In genomic region chr1:5473268-5473667, GRCh38 we compare ENCODE assay signal across 33 cellular contexts.
A peak's percentile ranks its signal among the peaks of the same experiment; 100 is the strongest.
DNase-seq lines count a peak whose midpoint lies in the region; ATAC-seq, FAIRE-seq and TF ChIP-seq lines count a peak whose summit lies in the region.
"Had no signal": no experiment of that assay in that cellular context is flagged by ENCODE, and none has a peak within 500 bp of the region (broad histone marks: within the 10 kb centered on the region; RNA-seq: fewer than 3 reads in every experiment).

No MANE protein-coding gene starts in this region.

- TF ChIP-seq CTCF in H1 (IDR thresholded peaks at IDR 0.05; ENCODE audit: control extremely low read depth in 1 of 3, insufficient read depth in 1 of 3, low read depth in 1 of 3, low read length in 3 of 3) (no peak), osteoblast (IDR thresholded peaks at IDR 0.05; ENCODE audit: extremely low read depth, low read depth, low read length) (no peak)

- no peak for FAIRE-seq in H1 (lab: Jason Lieb, UNC)
- FAIRE-seq: A204.1, A549, D721Med had no signal

- H3K79me1 ChIP-seq in H1 (ENCODE audit: low read depth, low read length) (no peaks in the 10 kb centered on the region; the same call in 1 of the 2 replicates), neuronal stem cell (ENCODE audit: low read depth, low read length) (no peaks in the 10 kb centered on the region)

- H4K20me1 ChIP-seq in H1 (replicated peaks in 1 of 2; ENCODE audit: control insufficient read depth in 1 of 2, insufficient read depth in 2 of 2, low read length in 2 of 2) (no peaks in the 10 kb centered on the region), osteoblast (ENCODE audit: insufficient read depth, low read length) (no peaks in the 10 kb centered on the region)
- H4K20me1 ChIP-seq: BLaER1; BLaER1 treated with 17β-estradiol and CSF1 and Interleukin-3, amounts not matched to agents 10 nM and 100 nM had no signal

- WGBS in H1 (ENCODE audit: extremely low coverage in 1 of 2, insufficient coverage in 1 of 2, insufficient read length in 1 of 2, insufficient replicate concordance in 2 of 2, low coverage in 1 of 2, low lambda C conversion rate in 2 of 2, missing lambda C conversion rate in 1 of 2), 2 experiments: 93% methylated on average over 12 of the region's 12 CpGs; no CpG with 5 or more reads in 1 of the 2 experiments
- WGBS in neuronal stem cell (ENCODE audit: extremely low coverage in 2 of 2, insufficient read length in 2 of 2, insufficient replicate concordance in 1 of 2), 2 donors: no CpG with 5 or more reads among the region's 12 CpGs

- H3K56ac ChIP-seq in H1 (replicated peaks; ENCODE audit: insufficient read length, low read depth, low read length): no peak overlapping the region

- H3K9ac ChIP-seq in H1 (replicated peaks in 1 of 4; ENCODE audit: extremely low read depth in 1 of 4, low read depth in 3 of 4, low read length in 3 of 4) (no peak overlapping the region), neuronal stem cell (ENCODE audit: low read depth, low read length, poor library complexity) (no peak overlapping the region)
- H3K9ac ChIP-seq: BLaER1; BLaER1 treated with 17β-estradiol and CSF1 and Interleukin-3, amounts not matched to agents 10 nM and 100 nM had no signal

- H4K91ac ChIP-seq in H1 (replicated peaks; ENCODE audit: insufficient read length, low read length) (peak overlapping the region; percentile 13), neuronal stem cell (ENCODE audit: low read depth, low read length, poor library complexity) (peak overlapping the region; percentile 68)

- no peak overlapping the region for H2BK12ac ChIP-seq in H1 (ENCODE audit: low read depth, low read length)
- H2BK12ac ChIP-seq in neuronal stem cell (ENCODE audit: low read length): no peak overlapping the region

- CTCF ChIA-PET in H1 (lab: Charles Lee; ENCODE audit: partially characterized antibody): interaction anchor here (1.7 to 2.0 kb wide), 2 partner anchors 9 to 10 kb away, joined by 6 to 7 read pairs; no protein-coding TSS in a partner anchor

- H3K27me3 ChIP-seq in H1 (replicated peaks in 1 of 4; ENCODE audit: control insufficient read depth in 3 of 4, extremely low read depth in 1 of 4, insufficient read depth in 3 of 4, low read length in 3 of 4): no peaks in the 10 kb centered on the region
- no peaks in the 10 kb centered on the region for H3K27me3 ChIP-seq in neuronal stem cell (ENCODE audit: control insufficient read depth in 3 of 3, insufficient read depth in 3 of 3, low read depth in 1 of 3, low read length in 3 of 3)
- no peaks in the 10 kb centered on the region for H3K27me3 ChIP-seq in osteoblast (ENCODE audit: insufficient read depth, low read length)
- H3K27me3 ChIP-seq: BE2C, BLaER1 had no signal

- H3K36me3 ChIP-seq in H1 (ENCODE audit: control insufficient read depth in 2 of 4, insufficient read depth in 4 of 4, low read length in 3 of 4) (no peaks in the 10 kb centered on the region), neuronal stem cell (replicated peaks in 1 of 2; ENCODE audit: control insufficient read depth in 2 of 2, insufficient read depth in 2 of 2, low read length in 2 of 2) (no peaks in the 10 kb centered on the region), osteoblast (ENCODE audit: insufficient read depth, low read length) (no peaks in the 10 kb centered on the region)
- H3K36me3 ChIP-seq: BE2C; BLaER1; BLaER1 treated with 17β-estradiol and CSF1 and Interleukin-3, amounts not matched to agents 10 nM and 100 nM had no signal

- H2BK120ac ChIP-seq in H1 (replicated peaks; ENCODE audit: low read depth, low read length) (no peak overlapping the region), neuronal stem cell (ENCODE audit: low read depth, low read length) (no peak overlapping the region)

- no peaks in the 10 kb centered on the region for H3K4me1 ChIP-seq in H1 (replicated peaks in 1 of 4; ENCODE audit: control insufficient read depth in 3 of 4, insufficient read depth in 4 of 4, low read length in 3 of 4)
- no peaks in the 10 kb centered on the region for H3K4me1 ChIP-seq in neuronal stem cell (ENCODE audit: control insufficient read depth in 2 of 2, insufficient read depth in 1 of 2, low read depth in 1 of 2, low read length in 2 of 2)
- no peaks in the 10 kb centered on the region for H3K4me1 ChIP-seq in osteoblast (ENCODE audit: insufficient read depth, low read length)
- H3K4me1 ChIP-seq: A549, BE2C, BLaER1, Caco-2 had no signal

- TF ChIP-seq EP300 in H1 (IDR thresholded peaks at IDR 0.05; ENCODE audit: borderline replicate concordance in 1 of 2, low read depth in 2 of 2, low read length in 2 of 2): no peak

- H3K79me2 ChIP-seq in H1 (ENCODE audit: control insufficient read depth in 1 of 2, insufficient read depth in 2 of 2, low read length in 2 of 2) (no peaks in the 10 kb centered on the region), osteoblast (ENCODE audit: insufficient read depth, low read length) (no peaks in the 10 kb centered on the region)

- no peak overlapping the region for H4K8ac ChIP-seq in H1 (ENCODE audit: extremely low read depth, insufficient read depth, low read length)
- H4K8ac ChIP-seq in neuronal stem cell (ENCODE audit: low read depth, low read length): no peak overlapping the region

- H3K4ac ChIP-seq in H1 (replicated peaks; ENCODE audit: insufficient read length, low read depth, low read length) (no peak overlapping the region), neuronal stem cell (ENCODE audit: low read length) (no peak overlapping the region)

- TF ChIP-seq POLR2A in H1 (IDR thresholded peaks at IDR 0.05; ENCODE audit: control extremely low read depth in 1 of 2, low read depth in 2 of 2, low read length in 2 of 2): no peak

- no peak overlapping the region for H2AFZ ChIP-seq in H1 (ENCODE audit: low read length)
- no peak overlapping the region for H2AFZ ChIP-seq in neuronal stem cell (ENCODE audit: low read length)
- H2AFZ ChIP-seq in osteoblast (ENCODE audit: low read length): no peak overlapping the region

- ATAC-seq in HG03139 (IDR thresholded peaks at IDR 0.05; ENCODE audit: unreplicated experiment): no peak
- ATAC-seq: A549; CD8-positive, alpha-beta T cell had no signal

- no peaks in the 10 kb centered on the region for H3K23me2 ChIP-seq in H1 (ENCODE audit: low read depth, low read length)

- H3K4me3 ChIP-seq in H1 (ENCODE audit: extremely low read depth in 1 of 4, insufficient read depth in 2 of 4, low read depth in 3 of 4, low read length in 4 of 4) (no peak overlapping the region), neuronal stem cell (ENCODE audit: low read length in 2 of 2) (no peak overlapping the region), osteoblast (ENCODE audit: insufficient read depth, low read length) (no peak overlapping the region)
- H3K4me3 ChIP-seq: A549; BLaER1; BLaER1 treated with 17β-estradiol and CSF1 and Interleukin-3, amounts not matched to agents 10 nM and 100 nM had no signal

- no peak overlapping the region for H4K5ac ChIP-seq in H1 (ENCODE audit: insufficient read length, low read depth, low read length)

- H2AK5ac ChIP-seq in H1 (ENCODE audit: low read depth, low read length): no peak overlapping the region
- no peak overlapping the region for H2AK5ac ChIP-seq in neuronal stem cell (ENCODE audit: low read depth, low read length)

- POLR2A ChIA-PET in H1 (lab: Charles Lee; ENCODE audit: partially characterized antibody): no interaction called here

- H2BK5ac ChIP-seq in H1 (ENCODE audit: low read depth, low read length) (no peak overlapping the region), neuronal stem cell (ENCODE audit: low read length) (no peak overlapping the region)

- DNase-seq in H1 (ENCODE audit: low read depth in 1 of 2, low spot score in 2 of 2) (no peak), neuronal stem cell (ENCODE audit: low spot score) (no peak), osteoblast (ENCODE audit: insufficient read length, low spot score, missing footprints) (peak; percentile 37), kidney glomerular epithelial cell (lab: John Stamatoyannopoulos, UW) (no peak), GOT3 (lab: John Stamatoyannopoulos, UW) (no peak)
- DNase-seq: 8988T; ACHN; AML-193; BE2C; C1 segment of cervical spinal cord; Caco-2; Calu3; CD4-positive, alpha-beta memory T cell; CD4-positive, alpha-beta T cell; CD4-positive, CD25-positive, alpha-beta regulatory T cell; CD8-positive, alpha-beta memory T cell; CD8-positive, alpha-beta T cell; COR-L47; DMS 273 treated with DMSO at 0.1 percent for 48 hours; DMS153; DMS53; DMS79; DMS79 treated with DMSO at 0.1 percent for 48 hours; DND-41; EL had no signal

- H3K18ac ChIP-seq in H1 (ENCODE audit: extremely low read depth, low read length): no peak overlapping the region
- peak overlapping the region; percentile 63 for H3K18ac ChIP-seq in neuronal stem cell (ENCODE audit: low read length)

- H3K9me3 ChIP-seq in H1 (ENCODE audit: insufficient read depth in 2 of 2, low read depth in 1 of 2, low read length in 1 of 2) (no peaks in the 10 kb centered on the region; a peak in 1 of 4 replicates), neuronal stem cell (replicated peaks in 1 of 2; ENCODE audit: control insufficient read depth in 2 of 2, insufficient read depth in 1 of 2, low read depth in 1 of 2, low read length in 2 of 2) (peaks cover 0 to 2% of the 10 kb centered on the region in 2 donors), osteoblast (ENCODE audit: low read depth, low read length) (no peaks in the 10 kb centered on the region)
- H3K9me3 ChIP-seq: A549, BE2C, BLaER1, Caco-2 had no signal

- H3K23ac ChIP-seq in H1 (ENCODE audit: insufficient read length): no peak overlapping the region
- H3K23ac ChIP-seq in neuronal stem cell (ENCODE audit: low read depth, low read length, poor library complexity): no peak overlapping the region

- H3K14ac ChIP-seq in H1 (ENCODE audit: insufficient read length) (no peak overlapping the region), neuronal stem cell (ENCODE audit: low read length) (no peak overlapping the region)

- no peak for TF ChIP-seq RAD21 in H1 (IDR thresholded peaks at IDR 0.05 in 1 of 2, conservative IDR thresholded peaks at IDR 0.05 in 1 of 2; ENCODE audit: low read depth in 2 of 2, low read length in 2 of 2)

- no peak overlapping the region for H2BK20ac ChIP-seq in H1 (ENCODE audit: low read length)

- H3K27ac ChIP-seq in H1 (ENCODE audit: low read depth, low read length) (no peak overlapping the region), neuronal stem cell (replicated peaks; ENCODE audit: low read length) (no peak overlapping the region), osteoblast (ENCODE audit: low read depth, low read length) (no peak overlapping the region)
- H3K27ac ChIP-seq: 22Rv1; A549; BLaER1; BLaER1 treated with 17β-estradiol and CSF1 and Interleukin-3, amounts not matched to agents 10 nM and 100 nM; C4-2B had no signal

- H3K4me2 ChIP-seq in H1 (ENCODE audit: insufficient read depth in 1 of 2, low read depth in 2 of 2, low read length in 2 of 2) (no peak overlapping the region), neuronal stem cell (ENCODE audit: insufficient read depth, low read length, poor library complexity, severe bottlenecking) (no peak overlapping the region), osteoblast (ENCODE audit: insufficient read depth, low read length) (no peak overlapping the region)
- H3K4me2 ChIP-seq: A549; BLaER1; BLaER1 treated with 17β-estradiol and CSF1 and Interleukin-3, amounts not matched to agents 10 nM and 100 nM had no signal

- H2BK15ac ChIP-seq in H1 (ENCODE audit: low read length) (no peak overlapping the region), neuronal stem cell (ENCODE audit: low read length) (no peak overlapping the region)
